ENCODE assay signal across 2 cellular contexts in the genomic region with DNA sequence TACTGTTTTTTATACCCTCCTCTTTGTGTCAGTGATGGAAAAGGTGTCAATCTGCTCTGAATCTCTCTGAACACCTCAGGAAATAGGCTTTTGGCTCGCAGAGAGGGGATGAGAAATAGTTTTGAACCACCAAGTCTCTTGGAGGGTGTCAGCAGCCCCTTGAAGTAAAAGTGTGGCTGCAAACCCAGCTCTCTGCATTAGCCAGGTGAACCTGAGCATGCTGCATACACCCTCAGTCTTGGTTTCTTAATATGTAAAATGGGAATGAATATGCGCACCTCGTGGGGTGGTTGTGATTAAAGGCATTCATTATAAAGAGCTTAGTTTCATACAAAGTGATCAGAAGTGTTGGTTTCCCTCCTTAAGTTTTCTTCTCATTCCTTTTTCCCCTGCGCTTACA.
TF ChIP-seq lines count a peak whose summit lies in the region.

No MANE protein-coding gene starts in this region.

TF ChIP-seq in SK-N-SH, 30 proteins besides CTCF, POLR2A, EP300 and RAD21 (continued from another document):
- TF ChIP-seq TAF1 (IDR thresholded peaks at IDR 0.05; ENCODE audit: borderline replicate concordance, low read depth, low read length) (no peak), JUND (IDR thresholded peaks at IDR 0.05) (no peak), RCOR1 (IDR thresholded peaks at IDR 0.05; ENCODE audit: low read length) (no peak), EZH2phosphoT487 (IDR thresholded peaks at IDR 0.05; ENCODE audit: borderline replicate concordance, low read depth) (no peak), NRF1 (IDR thresholded peaks at IDR 0.05; ENCODE audit: low read depth, low read length) (no peak)

TF ChIP-seq in SK-N-SH treated with all-trans-retinoic acid at 6 μM for 48 hours, 23 proteins besides CTCF, POLR2A, EP300 and RAD21 (continued from another document):
- TF ChIP-seq CSRNP3 (CRISPR knock-in tag; IDR thresholded peaks at IDR 0.05) (no peak), SNAI2 (CRISPR knock-in tag; IDR thresholded peaks at IDR 0.05) (no peak), TCF4 (CRISPR knock-in tag; IDR thresholded peaks at IDR 0.05; ENCODE audit: borderline replicate concordance) (no peak), ZC3H10 (CRISPR knock-in tag; IDR thresholded peaks at IDR 0.05) (no peak), OSR1 (CRISPR knock-in tag; IDR thresholded peaks at IDR 0.05) (no peak), ZFP3 (CRISPR knock-in tag; IDR thresholded peaks at IDR 0.05) (no peak), RARB (CRISPR knock-in tag; IDR thresholded peaks at IDR 0.05) (no peak), PPARA (CRISPR knock-in tag; IDR thresholded peaks at IDR 0.05; ENCODE audit: borderline replicate concordance) (no peak), ZFP30 (CRISPR knock-in tag; IDR thresholded peaks at IDR 0.05) (no peak), BACH2 (CRISPR knock-in tag; IDR thresholded peaks at IDR 0.05; ENCODE audit: borderline replicate concordance) (no peak), ARNTL (CRISPR knock-in tag; IDR thresholded peaks at IDR 0.05; ENCODE audit: borderline replicate concordance, low read depth) (no peak), GLIS3 (CRISPR knock-in tag; IDR thresholded peaks at IDR 0.05) (no peak), ISL1 (CRISPR knock-in tag; IDR thresholded peaks at IDR 0.05) (no peak), TOX (CRISPR knock-in tag; IDR thresholded peaks at IDR 0.05; ENCODE audit: borderline replicate concordance) (no peak)
- TF ChIP-seq, protein P1, sequence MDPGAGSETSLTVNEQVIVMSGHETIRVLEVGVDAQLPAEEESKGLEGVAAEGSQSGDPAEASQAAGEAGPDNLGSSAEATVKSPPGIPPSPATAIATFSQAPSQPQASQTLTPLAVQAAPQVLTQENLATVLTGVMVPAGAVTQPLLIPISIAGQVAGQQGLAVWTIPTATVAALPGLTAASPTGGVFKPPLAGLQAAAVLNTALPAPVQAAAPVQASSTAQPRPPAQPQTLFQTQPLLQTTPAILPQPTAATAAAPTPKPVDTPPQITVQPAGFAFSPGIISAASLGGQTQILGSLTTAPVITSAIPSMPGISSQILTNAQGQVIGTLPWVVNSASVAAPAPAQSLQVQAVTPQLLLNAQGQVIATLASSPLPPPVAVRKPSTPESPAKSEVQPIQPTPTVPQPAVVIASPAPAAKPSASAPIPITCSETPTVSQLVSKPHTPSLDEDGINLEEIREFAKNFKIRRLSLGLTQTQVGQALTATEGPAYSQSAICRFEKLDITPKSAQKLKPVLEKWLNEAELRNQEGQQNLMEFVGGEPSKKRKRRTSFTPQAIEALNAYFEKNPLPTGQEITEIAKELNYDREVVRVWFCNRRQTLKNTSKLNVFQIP (CRISPR knock-in tag; IDR thresholded peaks at IDR 0.05; ENCODE audit: borderline replicate concordance, low read depth), result no peak
- TF ChIP-seq, protein P2, sequence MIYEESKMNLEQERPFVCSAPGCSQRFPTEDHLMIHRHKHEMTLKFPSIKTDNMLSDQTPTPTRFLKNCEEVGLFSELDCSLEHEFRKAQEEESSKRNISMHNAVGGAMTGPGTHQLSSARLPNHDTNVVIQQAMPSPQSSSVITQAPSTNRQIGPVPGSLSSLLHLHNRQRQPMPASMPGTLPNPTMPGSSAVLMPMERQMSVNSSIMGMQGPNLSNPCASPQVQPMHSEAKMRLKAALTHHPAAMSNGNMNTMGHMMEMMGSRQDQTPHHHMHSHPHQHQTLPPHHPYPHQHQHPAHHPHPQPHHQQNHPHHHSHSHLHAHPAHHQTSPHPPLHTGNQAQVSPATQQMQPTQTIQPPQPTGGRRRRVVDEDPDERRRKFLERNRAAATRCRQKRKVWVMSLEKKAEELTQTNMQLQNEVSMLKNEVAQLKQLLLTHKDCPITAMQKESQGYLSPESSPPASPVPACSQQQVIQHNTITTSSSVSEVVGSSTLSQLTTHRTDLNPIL (CRISPR knock-in tag; IDR thresholded peaks at IDR 0.05; ENCODE audit: low read depth), result no peak
- TF ChIP-seq, protein P3, sequence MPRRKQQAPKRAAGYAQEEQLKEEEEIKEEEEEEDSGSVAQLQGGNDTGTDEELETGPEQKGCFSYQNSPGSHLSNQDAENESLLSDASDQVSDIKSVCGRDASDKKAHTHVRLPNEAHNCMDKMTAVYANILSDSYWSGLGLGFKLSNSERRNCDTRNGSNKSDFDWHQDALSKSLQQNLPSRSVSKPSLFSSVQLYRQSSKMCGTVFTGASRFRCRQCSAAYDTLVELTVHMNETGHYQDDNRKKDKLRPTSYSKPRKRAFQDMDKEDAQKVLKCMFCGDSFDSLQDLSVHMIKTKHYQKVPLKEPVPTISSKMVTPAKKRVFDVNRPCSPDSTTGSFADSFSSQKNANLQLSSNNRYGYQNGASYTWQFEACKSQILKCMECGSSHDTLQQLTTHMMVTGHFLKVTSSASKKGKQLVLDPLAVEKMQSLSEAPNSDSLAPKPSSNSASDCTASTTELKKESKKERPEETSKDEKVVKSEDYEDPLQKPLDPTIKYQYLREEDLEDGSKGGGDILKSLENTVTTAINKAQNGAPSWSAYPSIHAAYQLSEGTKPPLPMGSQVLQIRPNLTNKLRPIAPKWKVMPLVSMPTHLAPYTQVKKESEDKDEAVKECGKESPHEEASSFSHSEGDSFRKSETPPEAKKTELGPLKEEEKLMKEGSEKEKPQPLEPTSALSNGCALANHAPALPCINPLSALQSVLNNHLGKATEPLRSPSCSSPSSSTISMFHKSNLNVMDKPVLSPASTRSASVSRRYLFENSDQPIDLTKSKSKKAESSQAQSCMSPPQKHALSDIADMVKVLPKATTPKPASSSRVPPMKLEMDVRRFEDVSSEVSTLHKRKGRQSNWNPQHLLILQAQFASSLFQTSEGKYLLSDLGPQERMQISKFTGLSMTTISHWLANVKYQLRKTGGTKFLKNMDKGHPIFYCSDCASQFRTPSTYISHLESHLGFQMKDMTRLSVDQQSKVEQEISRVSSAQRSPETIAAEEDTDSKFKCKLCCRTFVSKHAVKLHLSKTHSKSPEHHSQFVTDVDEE (CRISPR knock-in tag; IDR thresholded peaks at IDR 0.05), result no peak
